8 cellular contexts compared by ENCODE assay signal in genomic region chr7:98252655-98253054, GRCh38. TPM values are rescaled to one million over a fixed set of nuclear protein-coding genes. Genes with fewer than 3 reads are reported as not detected.
DNase-seq lines count a peak whose midpoint lies in the region; ATAC-seq, FAIRE-seq and TF ChIP-seq lines count a peak whose summit lies in the region.

No MANE protein-coding gene starts in this region.

- POLR2A ChIA-PET in endothelial cell of umbilical vein (lab: Charles Lee): no interaction called here

- H3K27me3 ChIP-seq in DND-41 (ENCODE audit: insufficient read depth, low read length, poor library complexity) (no peaks in the 10 kb centered on the region), OCI-LY1 (ENCODE audit: insufficient read depth, low read length) (no peaks in the 10 kb centered on the region), endothelial cell of umbilical vein (ENCODE audit: control insufficient read depth in 2 of 2, insufficient read depth in 2 of 2, low read length in 2 of 2) (no peaks in the 10 kb centered on the region)

- BruUV-seq in endothelial cell of umbilical vein (replicated peaks; lab: Mats Ljungman, UMichigan): TSS peak; percentile 3

- H3K9me1 ChIP-seq in endothelial cell of umbilical vein (replicated peaks; ENCODE audit: control insufficient read depth, extremely low read depth, insufficient read depth, low read length): no peaks in the 10 kb centered on the region

- H3K9me3 ChIP-seq in DND-41 (ENCODE audit: insufficient read depth, low read length, severe bottlenecking): no peaks in the 10 kb centered on the region
- no peaks in the 10 kb centered on the region for H3K9me3 ChIP-seq in OCI-LY1 (ENCODE audit: low read length)
- H3K9me3 ChIP-seq in endothelial cell of umbilical vein (replicated peaks; ENCODE audit: control insufficient read depth, insufficient read depth, low read length): no peaks in the 10 kb centered on the region

- ATAC-seq in DND-41 (ENCODE audit: insufficient read depth, low read depth) (peak; percentile 2; the same call in 1 of the 3 replicates), HG03095 (IDR thresholded peaks at IDR 0.05; ENCODE audit: unreplicated experiment) (no peak), GM21526 (IDR thresholded peaks at IDR 0.05; ENCODE audit: low FRiP score, unreplicated experiment) (no peak), GM21576 (IDR thresholded peaks at IDR 0.05; ENCODE audit: unreplicated experiment) (no peak)

- H3K27ac Mint-ChIP-seq in osteocyte (ENCODE audit: unreplicated experiment): peak overlapping the region; percentile 92

- H3K27me3 Mint-ChIP-seq in osteocyte (ENCODE audit: unreplicated experiment): no peaks in the 10 kb centered on the region

- H3K36me3 ChIP-seq in DND-41 (ENCODE audit: insufficient read depth, low read length) (peaks cover 10% of the 10 kb centered on the region), OCI-LY1 (ENCODE audit: insufficient read depth, low read length) (peaks cover 16% of the 10 kb centered on the region; the same call in 1 of the 2 replicates), endothelial cell of umbilical vein (ENCODE audit: control insufficient read depth in 2 of 2, extremely low read depth in 1 of 2, insufficient read depth in 2 of 2, low read length in 2 of 2) (no peaks in the 10 kb centered on the region)

- no peak for TF ChIP-seq CTCF in DND-41 (IDR thresholded peaks at IDR 0.05; ENCODE audit: borderline replicate concordance, extremely low read depth, low read length, poor library complexity, severe bottlenecking)
- TF ChIP-seq CTCF in OCI-LY1 (IDR thresholded peaks at IDR 0.05; ENCODE audit: low read length): no peak
- TF ChIP-seq CTCF in endothelial cell of umbilical vein (IDR thresholded peaks at IDR 0.05; ENCODE audit: extremely low read depth in 1 of 2, insufficient read depth in 1 of 2, low read depth in 1 of 2, low read length in 2 of 2): no peak
- no peak for TF ChIP-seq CTCF in osteocyte (IDR thresholded peaks at IDR 0.05)

- CTCF ChIA-PET in endothelial cell of umbilical vein (lab: Charles Lee): interaction anchor here (1.3 to 3.2 kb wide), 3 partner anchors 14 to 21 kb away, joined by 3 to 12 read pairs (median 4); no protein-coding TSS in a partner anchor

- TF ChIP-seq POLR2A in endothelial cell of umbilical vein (IDR thresholded peaks at IDR 0.05; ENCODE audit: low read depth, low read length): no peak

- peak overlapping the region; percentile 97 for H3K4me3 Mint-ChIP-seq in osteocyte (ENCODE audit: unreplicated experiment)

- H3K27ac ChIP-seq in DND-41 (ENCODE audit: low read length): peak overlapping the region; percentile 81
- H3K27ac ChIP-seq in OCI-LY1 (ENCODE audit: low read depth, low read length, poor library complexity, severe bottlenecking): no peak overlapping the region
- peak overlapping the region; percentile 58 for H3K27ac ChIP-seq in endothelial cell of umbilical vein (ENCODE audit: insufficient read depth, low read depth, low read length)

- dilution Hi-C loops in endothelial cell of umbilical vein (cut with MboI; ENCODE audit: extremely low pct_ligation_motif_present, low sequenced_read_pairs): no loop called here

- H3F3A ChIP-seq in OCI-LY1 (ENCODE audit: insufficient read depth, low read length): no peaks in the 10 kb centered on the region

- H4K20me1 ChIP-seq in DND-41 (ENCODE audit: insufficient read depth, low read length) (peaks cover 3% of the 10 kb centered on the region; the same call in 1 of the 2 replicates), OCI-LY1 (ENCODE audit: insufficient read depth, low read length) (no peaks in the 10 kb centered on the region), endothelial cell of umbilical vein (replicated peaks; ENCODE audit: control insufficient read depth, extremely low read depth, insufficient read depth, low read length) (no peaks in the 10 kb centered on the region)

- DNase-seq in DND-41 (no peak), endothelial cell of umbilical vein (ENCODE audit: low read depth, low spot score) (no peak), osteocyte (ENCODE audit: extremely low spot score, unreplicated experiment) (no peak), glomerular visceral epithelial cell (ENCODE audit: extremely low spot score) (no peak)

- H3K9ac ChIP-seq in DND-41 (ENCODE audit: low read depth, low read length) (peak overlapping the region; percentile 78), OCI-LY1 (ENCODE audit: low read length) (peak overlapping the region; percentile 76), endothelial cell of umbilical vein (replicated peaks; ENCODE audit: extremely low read depth, insufficient read depth, low read length) (peak overlapping the region; percentile 81)

- FAIRE-seq in endothelial cell of umbilical vein (lab: Jason Lieb, UNC): no peak

- H3K9me3 Mint-ChIP-seq in osteocyte (ENCODE audit: unreplicated experiment): no peaks in the 10 kb centered on the region

- H3K79me2 ChIP-seq in DND-41 (ENCODE audit: insufficient read depth, low read length): peaks cover 41% of the 10 kb centered on the region
- peaks cover 6% of the 10 kb centered on the region for H3K79me2 ChIP-seq in OCI-LY1 (ENCODE audit: insufficient read depth, low read length)
- H3K79me2 ChIP-seq in endothelial cell of umbilical vein (ENCODE audit: control insufficient read depth, insufficient read depth, low read length): peaks cover 34% of the 10 kb centered on the region

- H3K4me1 ChIP-seq in DND-41 (ENCODE audit: insufficient read depth, low read length) (peaks cover 49% of the 10 kb centered on the region), OCI-LY1 (ENCODE audit: insufficient read depth, low read length, severe bottlenecking) (peaks cover 27% of the 10 kb centered on the region), endothelial cell of umbilical vein (ENCODE audit: control insufficient read depth, extremely low read depth, insufficient read depth, low read length) (peaks cover 43% of the 10 kb centered on the region)

- H3K36me3 Mint-ChIP-seq in osteocyte (ENCODE audit: unreplicated experiment): peaks cover 8% of the 10 kb centered on the region

- peak overlapping the region; percentile 95 for H3K4me2 ChIP-seq in DND-41 (ENCODE audit: insufficient read depth, low read length)
- peak overlapping the region; percentile 93 for H3K4me2 ChIP-seq in OCI-LY1 (ENCODE audit: low read length)
- peak overlapping the region; percentile 80 for H3K4me2 ChIP-seq in endothelial cell of umbilical vein (ENCODE audit: insufficient read depth, low read length)

- H3K4me3 ChIP-seq in DND-41 (ENCODE audit: low read depth in 1 of 2, low read length in 2 of 2): peak overlapping the region; percentile 73 to 98; a peak in 3 of 4 replicates
- H3K4me3 ChIP-seq in OCI-LY1 (ENCODE audit: low read depth, low read length, poor library complexity, severe bottlenecking): peak overlapping the region; percentile 83
- H3K4me3 ChIP-seq in endothelial cell of umbilical vein (replicated peaks in 1 of 3; ENCODE audit: insufficient read depth in 1 of 3, low read depth in 1 of 3, low read length in 3 of 3): peak overlapping the region; percentile 53 to 96 (median 65)

- intact Hi-C loops in endothelial cell of umbilical vein (cut with micrococcal nuclease): loop anchor here (1.0 kb wide), 1 partner anchor 32 kb away; no protein-coding TSS in a partner anchor

- no peaks in the 10 kb centered on the region for H3K9me2 ChIP-seq in OCI-LY1 (ENCODE audit: low read depth, low read length)

- peaks cover 28% of the 10 kb centered on the region for H3K4me1 Mint-ChIP-seq in osteocyte (ENCODE audit: unreplicated experiment)

- H2AFZ ChIP-seq in DND-41 (ENCODE audit: low read depth, low read length): peak overlapping the region; percentile 95
- no peak overlapping the region for H2AFZ ChIP-seq in OCI-LY1 (ENCODE audit: low read length)
- peak overlapping the region; percentile 72 for H2AFZ ChIP-seq in endothelial cell of umbilical vein (ENCODE audit: low read depth, low read length)

TF ChIP-seq in endothelial cell of umbilical vein, 7 proteins besides CTCF, POLR2A, EP300 and RAD21 (continues in another document):
- TF ChIP-seq POLR2AphosphoS5 (IDR thresholded peaks at IDR 0.05; ENCODE audit: insufficient read depth, low read depth, low read length) (no peak), GATA2 (IDR thresholded peaks at IDR 0.05; ENCODE audit: insufficient read depth, insufficient read length, low read depth, low read length) (no peak), MYC (IDR thresholded peaks at IDR 0.05; ENCODE audit: low read depth, low read length) (no peak)

RNA-seq across cellular contexts. Expression of gene TECPR1, which starts 0.6 kb away (rescaled TPM):
- total RNA-seq in endothelial cell of umbilical vein (84.9 and 97.5 TPM in 2 replicates), osteocyte (33.6 and 38.7 TPM in 2 replicates)
- 11.8 and 12.3 TPM in 2 replicates for polyA plus RNA-seq in endothelial cell of umbilical vein
- polyA plus RNA-seq in endothelial cell of umbilical vein (2011; cell fraction: cytosol; rRNA removed): 10.2 and 11.5 TPM in 2 replicates
- polyA plus RNA-seq in endothelial cell of umbilical vein (2011; cell fraction: nucleus; rRNA removed): 47.5 and 65.1 TPM in 2 replicates
- 30.2 and 32.1 TPM in 2 replicates for polyA plus RNA-seq in endothelial cell of umbilical vein (2012)
- 28.8 and 56.2 TPM in 2 replicates for polyA minus RNA-seq in endothelial cell of umbilical vein
- polyA minus RNA-seq in endothelial cell of umbilical vein (2011; cell fraction: cytosol; rRNA and poly(A)+ RNA removed): 4.0 TPM
- polyA minus RNA-seq in endothelial cell of umbilical vein (2011; cell fraction: nucleus; rRNA and poly(A)+ RNA removed): 28.0 and 44.2 TPM in 2 replicates

RNA-seq across cellular contexts. Expression of gene BRI3, which starts 28.8 kb away (rescaled TPM):
- total RNA-seq in endothelial cell of umbilical vein: 284 and 317 TPM in 2 replicates
- 214 and 223 TPM in 2 replicates for polyA plus RNA-seq in endothelial cell of umbilical vein
- polyA plus RNA-seq in endothelial cell of umbilical vein (2011; cell fraction: cytosol; rRNA removed): 168 and 172 TPM in 2 replicates
- 57.3 and 67.5 TPM in 2 replicates for polyA plus RNA-seq in endothelial cell of umbilical vein (2011; cell fraction: nucleus; rRNA removed)
- polyA plus RNA-seq in endothelial cell of umbilical vein (2012): 224 and 245 TPM in 2 replicates
- 93.6 and 113 TPM in 2 replicates for polyA minus RNA-seq in endothelial cell of umbilical vein
- 39.4 TPM for polyA minus RNA-seq in endothelial cell of umbilical vein (2011; cell fraction: cytosol; rRNA and poly(A)+ RNA removed)
- 41.2 and 44.6 TPM in 2 replicates for polyA minus RNA-seq in endothelial cell of umbilical vein (2011; cell fraction: nucleus; rRNA and poly(A)+ RNA removed)
- 344 and 379 TPM in 2 replicates for total RNA-seq in osteocyte

RNA-seq across cellular contexts. Expression of gene BHLHA15, which starts 41.4 kb away (rescaled TPM):
- total RNA-seq in endothelial cell of umbilical vein: 1.2 and 1.5 TPM in 2 replicates
- polyA plus RNA-seq in endothelial cell of umbilical vein: 0.81 and 1.0 TPM in 2 replicates
- polyA plus RNA-seq in endothelial cell of umbilical vein (2011; cell fraction: cytosol; rRNA removed): 0.12 and 0.48 TPM in 2 replicates
- not detected in 2 replicates for polyA plus RNA-seq in endothelial cell of umbilical vein (2011; cell fraction: nucleus; rRNA removed)
- polyA plus RNA-seq in endothelial cell of umbilical vein (2012): 0.47 and 0.85 TPM in 2 replicates
- polyA minus RNA-seq in endothelial cell of umbilical vein: not detected in 2 replicates
- not detected for polyA minus RNA-seq in endothelial cell of umbilical vein (2011; cell fraction: cytosol; rRNA and poly(A)+ RNA removed)
- polyA minus RNA-seq in endothelial cell of umbilical vein (2011; cell fraction: nucleus; rRNA and poly(A)+ RNA removed): 0.96 TPM in 1 of 2 replicates, not detected in the other
- not detected in 2 replicates for total RNA-seq in osteocyte
